ENCODE assay signal across 9 cellular contexts in genomic region chr21:42833439-42833815, GRCh38. TPM values are rescaled to one million over a fixed set of nuclear protein-coding genes. Genes with fewer than 3 reads are reported as not detected.
DNase-seq lines count a peak whose midpoint lies in the region; ATAC-seq and TF ChIP-seq lines count a peak whose summit lies in the region.
"Had no signal": no experiment of that assay in that cellular context is flagged by ENCODE, and none has a peak within 500 bp of the region (broad histone marks: within the 10 kb centered on the region; RNA-seq: fewer than 3 reads in every experiment).

No MANE protein-coding gene starts in this region.

- ATAC-seq in naive thymus-derived CD4-positive, alpha-beta T cell: peak; percentile 85
- ATAC-seq in GM19452 (IDR thresholded peaks at IDR 0.05; ENCODE audit: unreplicated experiment): no peak
- ATAC-seq in HG03460 (IDR thresholded peaks at IDR 0.05; ENCODE audit: unreplicated experiment): no peak

- H3K36me3 Mint-ChIP-seq in naive thymus-derived CD4-positive, alpha-beta T cell: peaks cover 0 to 7% (median 0%) of the 10 kb centered on the region in 5 donors

- intact Hi-C loops in naive thymus-derived CD4-positive, alpha-beta T cell (cut with micrococcal nuclease): loop anchor here (1.0 to 10.0 kb wide), 9 partner anchors 49 to 526 kb away; partner anchors contain the start of genes NDUFV3 (in 1 of the 2) and PDE9A (in 1 of the 2)

- H3K27me3 Mint-ChIP-seq in naive thymus-derived CD4-positive, alpha-beta T cell: peaks cover 0 to 15% (median 3%) of the 10 kb centered on the region in 5 donors

- POLR2A ChIA-PET in naive thymus-derived CD4-positive, alpha-beta T cell (lab: Charles Lee): interaction anchor here (0.6 kb wide), 1 partner anchor 9 kb away, joined by 3 read pairs; no protein-coding TSS in a partner anchor

- no peaks in the 10 kb centered on the region for H3K79me2 ChIP-seq in DOHH2 (ENCODE audit: control insufficient read depth, low read length)
- no peaks in the 10 kb centered on the region for H3K79me2 ChIP-seq in SU-DHL-6 (ENCODE audit: insufficient read depth, low read length)

- H4K20me1 ChIP-seq in DOHH2 (ENCODE audit: control insufficient read depth, insufficient read depth, low read depth, low read length) (no peaks in the 10 kb centered on the region), SU-DHL-6 (ENCODE audit: low read depth, low read length) (no peaks in the 10 kb centered on the region)

- peak overlapping the region; percentile 72 to 86 (median 83) for H3K4me3 Mint-ChIP-seq in naive thymus-derived CD4-positive, alpha-beta T cell

- peaks cover 6% of the 10 kb centered on the region for H3F3A ChIP-seq in DOHH2 (ENCODE audit: control insufficient read depth, insufficient read depth)
- peaks cover 4% of the 10 kb centered on the region; the same call in 1 of the 2 replicates for H3F3A ChIP-seq in SU-DHL-6 (ENCODE audit: insufficient read depth)

- H3K27ac ChIP-seq in DOHH2 (ENCODE audit: low read depth, low read length) (no peak overlapping the region), SU-DHL-6 (ENCODE audit: low read depth, low read length) (no peak overlapping the region)
- peak overlapping the region; percentile 4 for H3K27ac ChIP-seq in naive thymus-derived CD4-positive, alpha-beta T cell (ENCODE audit: low read depth, low read length)
- H3K27ac ChIP-seq: heart right ventricle had no signal

- H3K9me3 Mint-ChIP-seq in naive thymus-derived CD4-positive, alpha-beta T cell: no peaks in the 10 kb centered on the region

- H3K27ac Mint-ChIP-seq in naive thymus-derived CD4-positive, alpha-beta T cell: peak overlapping the region; percentile 16 to 94 (median 83)

- peak; percentile 58 for TF ChIP-seq CTCF in DOHH2 (IDR thresholded peaks at IDR 0.05; ENCODE audit: low read depth, low read length, poor library complexity, severe bottlenecking)
- TF ChIP-seq CTCF in SU-DHL-6 (IDR thresholded peaks at IDR 0.05; ENCODE audit: insufficient read depth, low read length, poor library complexity, severe bottlenecking): peak; percentile 42
- TF ChIP-seq CTCF in astrocyte of the cerebellum (IDR thresholded peaks at IDR 0.05; ENCODE audit: low read depth, low read length, missing control alignments): peak; percentile 17

- H3K4me1 ChIP-seq in DOHH2 (ENCODE audit: control insufficient read depth, low read length): 0 out of 2 replicates have a peak, but pooled peaks cover 3% of the 10 kb centered on the region
- peaks cover 12 to 29% of the 10 kb centered on the region in 2 donors for H3K4me1 ChIP-seq in naive thymus-derived CD4-positive, alpha-beta T cell (ENCODE audit: control insufficient read depth in 2 of 2, insufficient read depth in 2 of 2, low read length in 2 of 2)

- in situ Hi-C loops in astrocyte of the cerebellum (cut with HindIII; ENCODE audit: low sequenced_read_pairs): no loop called here

- H3K4me3 ChIP-seq in DOHH2 (ENCODE audit: low read length) (no peak overlapping the region), SU-DHL-6 (ENCODE audit: insufficient read depth, low read length, poor library complexity, severe bottlenecking) (no peak overlapping the region), astrocyte of the cerebellum (ENCODE audit: low read depth, low read length) (no peak overlapping the region)
- peak overlapping the region; percentile 32 for H3K4me3 ChIP-seq in naive thymus-derived CD4-positive, alpha-beta T cell (ENCODE audit: low read length)
- H3K4me3 ChIP-seq: heart right ventricle had no signal

- no peaks in the 10 kb centered on the region for H3K9me2 ChIP-seq in DOHH2 (replicated peaks; ENCODE audit: control insufficient read depth, low read length)
- H3K9me2 ChIP-seq in SU-DHL-6 (replicated peaks; ENCODE audit: insufficient read depth, low read length): no peaks in the 10 kb centered on the region

- H3K9me3 ChIP-seq in DOHH2 (ENCODE audit: control insufficient read depth, insufficient read depth, low read length): no peaks in the 10 kb centered on the region
- no peaks in the 10 kb centered on the region for H3K9me3 ChIP-seq in SU-DHL-6 (ENCODE audit: insufficient read depth, low read length)
- no peaks in the 10 kb centered on the region for H3K9me3 ChIP-seq in naive thymus-derived CD4-positive, alpha-beta T cell (ENCODE audit: control insufficient read depth in 2 of 3, low read length in 3 of 3)
- H3K9me3 ChIP-seq: heart right ventricle had no signal

- CTCF ChIA-PET in naive thymus-derived CD4-positive, alpha-beta T cell (lab: Charles Lee): interaction anchor here (0.6 to 1.3 kb wide), 4 partner anchors 53 to 499 kb away, joined by 3 to 6 read pairs (median 4); no protein-coding TSS in a partner anchor

- H3K4me2 ChIP-seq in DOHH2 (ENCODE audit: low read length): no peak overlapping the region
- no peak overlapping the region for H3K4me2 ChIP-seq in SU-DHL-6 (ENCODE audit: low read depth, low read length, poor library complexity, severe bottlenecking)

- DNase-seq in HT-29 (ENCODE audit: low spot score) (peak; percentile 63), astrocyte of the cerebellum (ENCODE audit: low read depth) (no peak), NK-92 (lab: John Stamatoyannopoulos, UW; ENCODE audit: unreplicated experiment) (no peak)
- DNase-seq in naive thymus-derived CD4-positive, alpha-beta T cell: peak in 8 of 9 donors; percentile 52 to 72 (median 60)

- H3K4me1 Mint-ChIP-seq in naive thymus-derived CD4-positive, alpha-beta T cell: peaks cover 22 to 39% (median 33%) of the 10 kb centered on the region in 7 donors

- H3K36me3 ChIP-seq in DOHH2 (ENCODE audit: control insufficient read depth, low read length): no peaks in the 10 kb centered on the region
- H3K36me3 ChIP-seq in SU-DHL-6 (ENCODE audit: low read length): no peaks in the 10 kb centered on the region
- H3K36me3 ChIP-seq in naive thymus-derived CD4-positive, alpha-beta T cell (ENCODE audit: control insufficient read depth in 2 of 3, insufficient read depth in 3 of 3, low read length in 3 of 3): no peaks in the 10 kb centered on the region
- H3K36me3 ChIP-seq: heart right ventricle had no signal

- H3K27me3 ChIP-seq in DOHH2 (ENCODE audit: control insufficient read depth, low read length): peaks cover 25% of the 10 kb centered on the region
- H3K27me3 ChIP-seq in SU-DHL-6 (ENCODE audit: low read length): no peaks in the 10 kb centered on the region
- H3K27me3 ChIP-seq in naive thymus-derived CD4-positive, alpha-beta T cell (ENCODE audit: control insufficient read depth in 2 of 2, insufficient read depth in 2 of 2, low read length in 2 of 2): no peaks in the 10 kb centered on the region

- H3K9ac ChIP-seq in SU-DHL-6 (ENCODE audit: low read length): no peak overlapping the region

- H2AFZ ChIP-seq in SU-DHL-6 (ENCODE audit: low read depth, low read length, severe bottlenecking): no peak overlapping the region

RNA-seq across cellular contexts. Expression of gene WDR4, which starts 45.9 kb away (rescaled TPM):
- 23.2 and 31.9 TPM in 2 replicates for total RNA-seq in HT-29 (2014; rRNA removed; shearing (Covaris generic))
- 10 to 100 TPM; 24.4 to 39.1 (median 30.5) TPM for total RNA-seq in naive thymus-derived CD4-positive, alpha-beta T cell
- 10 to 100 TPM; 10.4 TPM for polyA plus RNA-seq in naive thymus-derived CD4-positive, alpha-beta T cell

RNA-seq across cellular contexts. Expression of gene NDUFV3, which starts 59.7 kb away (rescaled TPM):
- total RNA-seq in HT-29 (2014; rRNA removed; shearing (Covaris generic)): 15.3 and 17.1 TPM in 2 replicates
- total RNA-seq in naive thymus-derived CD4-positive, alpha-beta T cell: 10 to 100 TPM; 25.3 to 33.1 (median 30.9) TPM
- polyA plus RNA-seq in naive thymus-derived CD4-positive, alpha-beta T cell: 10 to 100 TPM; 20.0 to 25.5 TPM

Comparison
In these comparisons a context has a peak if more than half of its experiments do, and no peak if none do; other contexts are left out.
1. DNase-seq: peak in HT-29 (single experiment) and naive thymus-derived CD4-positive, alpha-beta T cell (8 of 9); none in astrocyte of the cerebellum (single experiment) and NK-92 (single experiment).
2. Peak in every context shown above with its lines, with median percentiles within 50 percentile points of each other: CTCF ChIP-seq.